9 cellular contexts compared by ENCODE assay signal in the genomic region with DNA sequence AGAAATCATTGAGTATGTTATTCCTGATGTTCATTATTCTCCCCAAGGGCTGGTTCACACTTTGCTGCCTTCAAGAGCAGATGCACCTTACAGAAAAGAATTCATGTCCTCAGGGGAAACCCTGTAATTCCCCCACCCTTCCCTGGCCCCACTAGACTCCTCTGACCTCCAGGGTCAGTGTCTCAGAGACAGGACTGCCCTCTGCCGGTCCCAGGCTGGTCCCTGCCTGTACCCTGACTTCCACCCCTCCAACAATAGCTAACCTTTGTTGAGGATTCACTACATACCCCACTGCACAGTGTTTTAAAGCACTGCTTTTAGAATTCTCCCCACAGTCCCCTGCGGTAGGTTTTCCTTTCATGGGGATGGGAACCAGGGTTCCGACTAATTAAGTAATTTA. TPM values are rescaled to one million over a fixed set of nuclear protein-coding genes. Genes with fewer than 3 reads are reported as not detected.
DNase-seq lines count a peak whose midpoint lies in the region; ATAC-seq and FAIRE-seq lines count a peak whose summit lies in the region.
"Had no signal": no experiment of that assay in that cellular context is flagged by ENCODE, and none has a peak within 500 bp of the region (broad histone marks: within the 10 kb centered on the region; RNA-seq: fewer than 3 reads in every experiment).

No MANE protein-coding gene starts in this region.

- POLR2A ChIA-PET in activated naive CD8-positive, alpha-beta T cell treated with anti-CD3 and anti-CD28 coated beads, Interleukin-2, amount 10 ng/mL, durations not matched to agents 7 days and 5 days (lab: Charles Lee) = interaction anchor here (1.4 to 4.4 kb wide), 2 partner anchors 11 to 51 kb away, joined by 3 to 68 read pairs; a partner anchor contains a TSS

- no peak overlapping the region for H3K4me3 Mint-ChIP-seq in activated naive CD8-positive, alpha-beta T cell treated with anti-CD3 and anti-CD28 coated beads, Interleukin-2, amount 10 ng/mL, durations not matched to agents 7 days and 5 days
- no peak overlapping the region for H3K4me3 Mint-ChIP-seq in activated naive CD8-positive, alpha-beta T cell treated with anti-CD3 and anti-CD28 coated beads, Interleukin-2, amount 50 U/mL, for 24 hours
- no peak overlapping the region for H3K4me3 Mint-ChIP-seq in effector memory CD8-positive, alpha-beta T cell
- H3K4me3 Mint-ChIP-seq in stimulated activated naive B cell treated with anti-CD40 and anti-IgM and Interleukin-4, amounts not matched to agents 10 μg/mL and 1 μg/mL and 100 μg/mL, for 72 hours = peak overlapping the region in 1 of 2 donors; percentile 21

- H3K9me3 Mint-ChIP-seq in activated naive CD8-positive, alpha-beta T cell treated with anti-CD3 and anti-CD28 coated beads, Interleukin-2, amount 10 ng/mL, durations not matched to agents 7 days and 5 days = no peaks in the 10 kb centered on the region
- H3K9me3 Mint-ChIP-seq in activated naive CD8-positive, alpha-beta T cell treated with anti-CD3 and anti-CD28 coated beads, Interleukin-2, amount 50 U/mL, for 24 hours = no peaks in the 10 kb centered on the region
- no peaks in the 10 kb centered on the region for H3K9me3 Mint-ChIP-seq in effector memory CD8-positive, alpha-beta T cell
- no peaks in the 10 kb centered on the region for H3K9me3 Mint-ChIP-seq in stimulated activated naive B cell treated with anti-CD40 and anti-IgM and Interleukin-4, amounts not matched to agents 10 μg/mL and 1 μg/mL and 100 μg/mL, for 72 hours

- ATAC-seq in activated naive CD8-positive, alpha-beta T cell treated with anti-CD3 and anti-CD28 coated beads, Interleukin-2, amount 10 ng/mL, durations not matched to agents 7 days and 5 days (ENCODE audit: low read depth) = no peak
- ATAC-seq in activated naive CD8-positive, alpha-beta T cell treated with anti-CD3 and anti-CD28 coated beads, Interleukin-2, amount 50 U/mL, for 24 hours = no peak
- no peak for ATAC-seq in effector memory CD8-positive, alpha-beta T cell (replicated peaks)
- peak; percentile 36 to 48 for ATAC-seq in stimulated activated naive B cell treated with anti-CD40 and anti-IgM and Interleukin-4, amounts not matched to agents 10 μg/mL and 1 μg/mL and 100 μg/mL, for 72 hours (replicated peaks)

- H3K4me1 Mint-ChIP-seq in activated naive CD8-positive, alpha-beta T cell treated with anti-CD3 and anti-CD28 coated beads, Interleukin-2, amount 10 ng/mL, durations not matched to agents 7 days and 5 days = peaks cover 32% of the 10 kb centered on the region
- H3K4me1 Mint-ChIP-seq in activated naive CD8-positive, alpha-beta T cell treated with anti-CD3 and anti-CD28 coated beads, Interleukin-2, amount 50 U/mL, for 24 hours = peaks cover 35% of the 10 kb centered on the region
- peaks cover 16% of the 10 kb centered on the region in 2 donors for H3K4me1 Mint-ChIP-seq in effector memory CD8-positive, alpha-beta T cell (ENCODE audit: low read depth in 2 of 2)
- peaks cover 28 to 42% of the 10 kb centered on the region in 2 donors for H3K4me1 Mint-ChIP-seq in stimulated activated naive B cell treated with anti-CD40 and anti-IgM and Interleukin-4, amounts not matched to agents 10 μg/mL and 1 μg/mL and 100 μg/mL, for 72 hours

- no peak for DNase-seq in activated naive CD8-positive, alpha-beta T cell treated with anti-CD3 and anti-CD28 coated beads, Interleukin-2, amount 10 ng/mL, durations not matched to agents 7 days and 5 days
- no peak for DNase-seq in activated naive CD8-positive, alpha-beta T cell treated with anti-CD3 and anti-CD28 coated beads, Interleukin-2, amount 50 U/mL, for 24 hours
- DNase-seq in HuH-7.5 (ENCODE audit: low spot score) = peak; percentile 47
- no peak for DNase-seq in effector memory CD8-positive, alpha-beta T cell
- DNase-seq in stimulated activated naive B cell treated with anti-CD40 and anti-IgM and Interleukin-4, amounts not matched to agents 10 μg/mL and 1 μg/mL and 100 μg/mL, for 72 hours = peak; percentile 31
- DNase-seq in NCI-H2227 (lab: John Stamatoyannopoulos, UW; ENCODE audit: unreplicated experiment) = no peak
- DNase-seq in frontal cortex (ENCODE audit: low spot score in 2 of 2) = no peak
- no peak for DNase-seq in KG1 (lab: John Stamatoyannopoulos, UW)
- DNase-seq: stimulated activated CD8-positive, alpha-beta memory T cell treated with anti-CD3 and anti-CD28 coated beads, Interleukin-4, amount 100 ng/mL, for 48 hours had no signal

- peaks cover 3% of the 10 kb centered on the region for H3K27me3 Mint-ChIP-seq in activated naive CD8-positive, alpha-beta T cell treated with anti-CD3 and anti-CD28 coated beads, Interleukin-2, amount 10 ng/mL, durations not matched to agents 7 days and 5 days
- no peaks in the 10 kb centered on the region for H3K27me3 Mint-ChIP-seq in activated naive CD8-positive, alpha-beta T cell treated with anti-CD3 and anti-CD28 coated beads, Interleukin-2, amount 50 U/mL, for 24 hours
- H3K27me3 Mint-ChIP-seq in effector memory CD8-positive, alpha-beta T cell = peaks cover 30 to 41% of the 10 kb centered on the region in 2 donors
- peaks cover 39 to 51% of the 10 kb centered on the region in 2 donors for H3K27me3 Mint-ChIP-seq in stimulated activated naive B cell treated with anti-CD40 and anti-IgM and Interleukin-4, amounts not matched to agents 10 μg/mL and 1 μg/mL and 100 μg/mL, for 72 hours

- FAIRE-seq in frontal cortex (lab: Jason Lieb, UNC) = no peak

- peak overlapping the region; percentile 54 for H3K27ac Mint-ChIP-seq in activated naive CD8-positive, alpha-beta T cell treated with anti-CD3 and anti-CD28 coated beads, Interleukin-2, amount 10 ng/mL, durations not matched to agents 7 days and 5 days
- H3K27ac Mint-ChIP-seq in activated naive CD8-positive, alpha-beta T cell treated with anti-CD3 and anti-CD28 coated beads, Interleukin-2, amount 50 U/mL, for 24 hours = no peak overlapping the region
- peak overlapping the region; percentile 15 to 44 for H3K27ac Mint-ChIP-seq in effector memory CD8-positive, alpha-beta T cell
- H3K27ac Mint-ChIP-seq in stimulated activated naive B cell treated with anti-CD40 and anti-IgM and Interleukin-4, amounts not matched to agents 10 μg/mL and 1 μg/mL and 100 μg/mL, for 72 hours = no peak overlapping the region

- H3K36me3 Mint-ChIP-seq in activated naive CD8-positive, alpha-beta T cell treated with anti-CD3 and anti-CD28 coated beads, Interleukin-2, amount 10 ng/mL, durations not matched to agents 7 days and 5 days = no peaks in the 10 kb centered on the region
- no peaks in the 10 kb centered on the region for H3K36me3 Mint-ChIP-seq in activated naive CD8-positive, alpha-beta T cell treated with anti-CD3 and anti-CD28 coated beads, Interleukin-2, amount 50 U/mL, for 24 hours (ENCODE audit: low read depth)
- H3K36me3 Mint-ChIP-seq in effector memory CD8-positive, alpha-beta T cell (ENCODE audit: insufficient read depth) = peaks cover 10% of the 10 kb centered on the region
- H3K36me3 Mint-ChIP-seq in stimulated activated naive B cell treated with anti-CD40 and anti-IgM and Interleukin-4, amounts not matched to agents 10 μg/mL and 1 μg/mL and 100 μg/mL, for 72 hours = no peaks in the 10 kb centered on the region

RNA-seq across cellular contexts. Expression of a gene that starts 4.4 kb away (rescaled TPM):
- 10 to 100 TPM; 40.8 to 43.8 TPM for total RNA-seq in activated naive CD8-positive, alpha-beta T cell treated with anti-CD3 and anti-CD28 coated beads, Interleukin-2, amount 10 ng/mL, durations not matched to agents 7 days and 5 days
- total RNA-seq in frontal cortex = 38.7 TPM

RNA-seq across cellular contexts. Expression of a gene that starts 52.7 kb away (rescaled TPM):
- 10 to 100 TPM; 15.1 to 16.0 TPM for total RNA-seq in activated naive CD8-positive, alpha-beta T cell treated with anti-CD3 and anti-CD28 coated beads, Interleukin-2, amount 10 ng/mL, durations not matched to agents 7 days and 5 days
- total RNA-seq in frontal cortex = 27.3 TPM

Comparison
In these comparisons a context has a peak if more than half of its experiments do, and no peak if none do; other contexts are left out.
1. H3K27ac Mint-ChIP-seq: peak in activated naive CD8-positive, alpha-beta T cell treated with anti-CD3 and anti-CD28 coated beads, Interleukin-2, amount 10 ng/mL, durations not matched to agents 7 days and 5 days (single experiment) and effector memory CD8-positive, alpha-beta T cell (2 of 2); none in activated naive CD8-positive, alpha-beta T cell treated with anti-CD3 and anti-CD28 coated beads, Interleukin-2, amount 50 U/mL, for 24 hours (single experiment) and stimulated activated naive B cell treated with anti-CD40 and anti-IgM and Interleukin-4, amounts not matched to agents 10 μg/mL and 1 μg/mL and 100 μg/mL, for 72 hours (single experiment).
2. ATAC-seq: peak in stimulated activated naive B cell treated with anti-CD40 and anti-IgM and Interleukin-4, amounts not matched to agents 10 μg/mL and 1 μg/mL and 100 μg/mL, for 72 hours (2 of 2); none in activated naive CD8-positive, alpha-beta T cell treated with anti-CD3 and anti-CD28 coated beads, Interleukin-2, amount 10 ng/mL, durations not matched to agents 7 days and 5 days (single experiment), activated naive CD8-positive, alpha-beta T cell treated with anti-CD3 and anti-CD28 coated beads, Interleukin-2, amount 50 U/mL, for 24 hours (single experiment) and effector memory CD8-positive, alpha-beta T cell (single experiment).
3. DNase-seq: peak in HuH-7.5 (single experiment) and stimulated activated naive B cell treated with anti-CD40 and anti-IgM and Interleukin-4, amounts not matched to agents 10 μg/mL and 1 μg/mL and 100 μg/mL, for 72 hours (single experiment); none in activated naive CD8-positive, alpha-beta T cell treated with anti-CD3 and anti-CD28 coated beads, Interleukin-2, amount 10 ng/mL, durations not matched to agents 7 days and 5 days (single experiment), activated naive CD8-positive, alpha-beta T cell treated with anti-CD3 and anti-CD28 coated beads, Interleukin-2, amount 50 U/mL, for 24 hours (single experiment), effector memory CD8-positive, alpha-beta T cell (0 of 3), NCI-H2227 (single experiment), frontal cortex (0 of 2) and KG1 (single experiment).